8 cellular contexts compared by ENCODE assay signal in the genomic region with DNA sequence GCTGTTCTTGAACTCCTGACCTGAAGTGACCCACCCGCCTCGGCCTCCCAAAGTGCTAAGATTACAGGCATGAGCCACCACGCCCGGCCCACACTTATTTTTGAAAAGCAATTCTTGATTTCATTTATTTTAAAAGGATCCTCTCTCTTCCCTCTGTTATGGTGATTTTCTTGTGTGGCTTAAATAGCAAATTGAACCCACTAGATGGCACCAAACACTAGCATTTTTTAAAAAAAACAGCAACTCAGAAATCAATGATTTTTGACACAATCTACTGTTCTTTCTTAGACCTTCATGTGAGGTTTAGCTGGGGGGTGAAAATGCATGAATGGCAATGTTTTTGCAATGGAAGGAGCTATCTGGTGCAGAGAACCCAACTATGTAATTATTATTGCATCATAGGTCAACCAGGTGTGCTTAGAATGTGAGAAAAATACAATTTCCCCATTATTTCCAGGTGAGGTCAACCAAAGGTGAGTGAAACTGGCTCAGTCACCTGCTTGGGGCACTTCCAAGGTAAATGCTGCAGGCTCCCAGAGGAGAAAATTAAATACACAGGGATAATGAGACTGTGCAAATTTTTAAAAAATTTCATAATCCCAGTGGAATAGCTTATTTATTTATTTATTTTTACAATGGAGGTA.
A peak's percentile ranks its signal among the peaks of the same experiment; 100 is the strongest.
DNase-seq lines count a peak whose midpoint lies in the region; ATAC-seq, FAIRE-seq and TF ChIP-seq lines count a peak whose summit lies in the region.

No MANE protein-coding gene starts in this region.

- no peaks in the 10 kb centered on the region for H3K27me3 ChIP-seq in CD8-positive, alpha-beta T cell (ENCODE audit: insufficient read depth, low read length)
- no peaks in the 10 kb centered on the region for H3K27me3 ChIP-seq in HCT116 (ENCODE audit: insufficient read depth, low read length)

- no peak for ATAC-seq in CD8-positive, alpha-beta T cell
- ATAC-seq in HCT116 (peak; percentile 34; the same call in 1 of the 2 replicates), GM18517 (IDR thresholded peaks at IDR 0.05; ENCODE audit: unreplicated experiment) (no peak), GM19023 (IDR thresholded peaks at IDR 0.05; ENCODE audit: unreplicated experiment) (no peak), GM21786 (IDR thresholded peaks at IDR 0.05; ENCODE audit: unreplicated experiment) (no peak)

- H3K4me1 ChIP-seq in CD8-positive, alpha-beta T cell (ENCODE audit: insufficient read depth, low read length) = no peaks in the 10 kb centered on the region
- no peaks in the 10 kb centered on the region for H3K4me1 ChIP-seq in HCT116 (ENCODE audit: control insufficient read depth in 1 of 2, insufficient read depth in 2 of 2, low read length in 2 of 2)

- H3K27ac ChIP-seq in CD8-positive, alpha-beta T cell (ENCODE audit: low read depth, low read length) = no peak overlapping the region
- no peak overlapping the region for H3K27ac ChIP-seq in HCT116 (ENCODE audit: low read depth, low read length)

- TF ChIP-seq POLR2A in HCT116 (IDR thresholded peaks at IDR 0.05; ENCODE audit: borderline replicate concordance, extremely low read depth, insufficient read depth, insufficient read length) = no peak

- peak; percentile 50 for TF ChIP-seq RAD21 in HCT116 (IDR thresholded peaks at IDR 0.05; ENCODE audit: low read depth)

- peak; percentile 55 for FAIRE-seq in islet of Langerhans (lab: Jason Lieb, UNC)

- H3K4me3 Mint-ChIP-seq in CD8-positive, alpha-beta T cell = no peak overlapping the region

- no peaks in the 10 kb centered on the region for H3K36me3 Mint-ChIP-seq in CD8-positive, alpha-beta T cell

- no peak overlapping the region for H3K9ac ChIP-seq in HCT116 (ENCODE audit: low read length)

- no peak overlapping the region for H3K4me3 ChIP-seq in CD8-positive, alpha-beta T cell (ENCODE audit: low read depth, low read length)
- no peak overlapping the region for H3K4me3 ChIP-seq in HCT116 (replicated peaks in 1 of 2; ENCODE audit: low read depth in 1 of 2, low read length in 2 of 2)

- RAD21 ChIA-PET in HCT116 (lab: Charles Lee; ENCODE audit: low non-redundant PET in 1 of 2, low total read pairs in 2 of 2, uncharacterized antibody in 2 of 2, unreplicated experiment in 2 of 2) = no interaction called here

- no peaks in the 10 kb centered on the region for H3K9me2 ChIP-seq in HCT116 (ENCODE audit: insufficient read depth)

- peaks cover 8% of the 10 kb centered on the region for H3K27me3 Mint-ChIP-seq in CD8-positive, alpha-beta T cell (ENCODE audit: low read depth)

- no peak overlapping the region for H3K4me2 ChIP-seq in HCT116 (ENCODE audit: low read length)

- no peak overlapping the region for H2AFZ ChIP-seq in HCT116 (ENCODE audit: low read depth, low read length, poor library complexity, severe bottlenecking)

- no peaks in the 10 kb centered on the region for H3K4me1 Mint-ChIP-seq in CD8-positive, alpha-beta T cell (ENCODE audit: low read depth)

- intact Hi-C loops in CD8-positive, alpha-beta T cell (cut with DNase I, micrococcal nuclease) = no loop called here
- intact Hi-C loops in HCT116 (cut with micrococcal nuclease) = no loop called here

- no peak for DNase-seq in CD8-positive, alpha-beta T cell
- DNase-seq in HCT116 (ENCODE audit: low read depth, low spot score) (peak; percentile 15), SK-N-DZ (ENCODE audit: low spot score) (peak; percentile 4), NCI-H226 (no peak)

- H4K20me1 ChIP-seq in HCT116 (ENCODE audit: insufficient read depth) = no peaks in the 10 kb centered on the region

- H3K79me2 ChIP-seq in HCT116 (ENCODE audit: insufficient read depth, low read length) = no peaks in the 10 kb centered on the region

- TF ChIP-seq CTCF in CD8-positive, alpha-beta T cell (IDR thresholded peaks at IDR 0.05) = peak; percentile 29
- peak in 2 of 3 experiments; percentile 21 to 47; a peak in 3 of 6 replicates for TF ChIP-seq CTCF in HCT116 (IDR thresholded peaks at IDR 0.05 in 2 of 3, conservative IDR thresholded peaks at IDR 0.05 in 1 of 3; ENCODE audit: borderline replicate concordance in 1 of 3, insufficient read depth in 1 of 3, low read depth in 2 of 3, low read length in 2 of 3)

- BruUV-seq in HCT116 (replicated peaks; lab: Mats Ljungman, UMichigan) = no TSS peak

- no peak overlapping the region for H3K27ac Mint-ChIP-seq in CD8-positive, alpha-beta T cell

- H3K9me3 ChIP-seq in CD8-positive, alpha-beta T cell (ENCODE audit: low read length) = no peaks in the 10 kb centered on the region
- no peaks in the 10 kb centered on the region for H3K9me3 ChIP-seq in HCT116 (ENCODE audit: control insufficient read depth in 1 of 2, insufficient read depth in 1 of 2, low read depth in 1 of 2, low read length in 2 of 2)

- CTCF ChIA-PET in CD8-positive, alpha-beta T cell (lab: Charles Lee) = interaction anchor here (0.7 kb wide), 1 partner anchor 13 kb away, joined by 3 read pairs; no protein-coding TSS in a partner anchor
- CTCF ChIA-PET in HCT116 (lab: Charles Lee) = interaction anchor here (1.2 kb wide), 1 partner anchor 22 kb away, joined by 5 read pairs; no protein-coding TSS in a partner anchor

- no peaks in the 10 kb centered on the region for H3K36me3 ChIP-seq in CD8-positive, alpha-beta T cell (ENCODE audit: insufficient read depth, low read length)
- no peaks in the 10 kb centered on the region for H3K36me3 ChIP-seq in HCT116 (ENCODE audit: control insufficient read depth in 1 of 2, insufficient read depth in 2 of 2, low read length in 2 of 2)

- POLR2A ChIA-PET in CD8-positive, alpha-beta T cell (lab: Charles Lee) = no interaction called here
- POLR2A ChIA-PET in HCT116 (lab: Charles Lee) = no interaction called here

- H3K9me3 Mint-ChIP-seq in CD8-positive, alpha-beta T cell = no peaks in the 10 kb centered on the region

TF ChIP-seq in HCT116, 20 proteins besides CTCF, POLR2A, EP300 and RAD21:
- TF ChIP-seq TCF7L2 (IDR thresholded peaks at IDR 0.05; ENCODE audit: borderline replicate concordance, extremely low read depth, insufficient read depth, insufficient read length) (no peak), JUND (IDR thresholded peaks at IDR 0.05) (no peak), SIN3A (IDR thresholded peaks at IDR 0.05; ENCODE audit: low read depth) (no peak), YY1 (IDR thresholded peaks at IDR 0.05; ENCODE audit: extremely low read depth, insufficient replicate concordance, low read depth, low read length) (no peak), SP1 (IDR thresholded peaks at IDR 0.05; ENCODE audit: low read depth) (no peak), EZH2 (IDR thresholded peaks at IDR 0.05) (no peak), ELF1 (IDR thresholded peaks at IDR 0.05; ENCODE audit: borderline replicate concordance, low read depth) (no peak), ZFX (IDR thresholded peaks at IDR 0.05) (no peak), CBX3 (IDR thresholded peaks at IDR 0.05; ENCODE audit: low read depth) (no peak), SRF (IDR thresholded peaks at IDR 0.05; ENCODE audit: low read depth) (no peak), FOSL1 (IDR thresholded peaks at IDR 0.05; ENCODE audit: low read depth) (no peak)
- TF ChIP-seq, protein P1, sequence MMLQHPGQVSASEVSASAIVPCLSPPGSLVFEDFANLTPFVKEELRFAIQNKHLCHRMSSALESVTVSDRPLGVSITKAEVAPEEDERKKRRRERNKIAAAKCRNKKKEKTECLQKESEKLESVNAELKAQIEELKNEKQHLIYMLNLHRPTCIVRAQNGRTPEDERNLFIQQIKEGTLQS (IDR thresholded peaks at IDR 0.05) = no peak

Comparison
In these comparisons a context has a peak if more than half of its experiments do, and no peak if none do; other contexts are left out.
1. DNase-seq: peak in HCT116 (single experiment) and SK-N-DZ (single experiment); none in CD8-positive, alpha-beta T cell (0 of 7) and NCI-H226 (single experiment).